Comparison of ENCODE assay signal across 18 cellular contexts in genomic region chr1:92791487-92792058, GRCh38. TPM values are rescaled to one million over a fixed set of nuclear protein-coding genes. Genes with fewer than 3 reads are reported as not detected.
DNase-seq lines count a peak whose midpoint lies in the region; ATAC-seq and TF ChIP-seq lines count a peak whose summit lies in the region.
"Had no signal": no experiment of that assay in that cellular context is flagged by ENCODE, and none has a peak within 500 bp of the region (broad histone marks: within the 10 kb centered on the region; RNA-seq: fewer than 3 reads in every experiment).

No MANE protein-coding gene starts in this region.

- POLR2A ChIA-PET in RWPE1 (lab: Yijun Ruan, JAX; ENCODE audit: low non-redundant PET): no interaction called here

- no peak for DNase-seq in heart left ventricle
- no peak for DNase-seq in cardiac septum (ENCODE audit: low spot score)
- peak; percentile 72 for DNase-seq in NCI-H510A treated with DMSO at 0.1 percent for 48 hours (lab: John Stamatoyannopoulos, UW)
- no peak for DNase-seq in endodermal cell
- no peak for DNase-seq in C1 segment of cervical spinal cord (lab: John Stamatoyannopoulos, UW)
- no peak for DNase-seq in RWPE1 (ENCODE audit: low spot score)
- DNase-seq in activated CD4-positive, alpha-beta T cell treated with anti-CD3 and anti-CD28 coated beads, Interleukin-2, amount 50 U/mL, for 48 hours: no peak
- DNase-seq in breast epithelium (ENCODE audit: low spot score in 2 of 2): no peak
- DNase-seq: ACHN; activated CD4-positive, alpha-beta T cell treated with anti-CD3 and anti-CD28 coated beads for 4 hours; activated naive CD4-positive, alpha-beta T cell; anterior cingulate cortex; CD4-positive, alpha-beta T cell; mammary epithelial cell; NCI-H187; SIG-M5; uterus had no signal

- H3K36me3 ChIP-seq in heart left ventricle: no peaks in the 10 kb centered on the region
- no peaks in the 10 kb centered on the region for H3K36me3 ChIP-seq in endodermal cell (ENCODE audit: control insufficient read depth, insufficient read depth, low read length)
- no peaks in the 10 kb centered on the region for H3K36me3 ChIP-seq in breast epithelium
- H3K36me3 ChIP-seq: uterus had no signal

- CTCF ChIA-PET in RWPE1 (lab: Yijun Ruan, JAX): interaction anchor here (1.0 to 1.4 kb wide), 3 partner anchors 15 to 45 kb away, joined by 3 to 4 read pairs (median 3); no protein-coding TSS in a partner anchor

- TF ChIP-seq POLR2A in heart left ventricle (IDR thresholded peaks at IDR 0.05) (no peak), breast epithelium (IDR thresholded peaks at IDR 0.05) (no peak)

- H3K4me3 ChIP-seq in heart left ventricle (peak overlapping the region in 5 of 12 donors; percentile 16 to 41 (median 25)), endodermal cell (ENCODE audit: low read length) (peak overlapping the region; percentile 10), breast epithelium (no peak overlapping the region)
- H3K4me3 ChIP-seq: uterus had no signal

- peak in 2 of 4 donors; percentile 47 to 55 for ATAC-seq in heart left ventricle

- no peaks in the 10 kb centered on the region for H3K9me3 Mint-ChIP-seq in endodermal cell
- H3K9me3 Mint-ChIP-seq: CD4-positive, alpha-beta T cell; neural crest cell had no signal

- H3K4me3 Mint-ChIP-seq in endodermal cell: no peak overlapping the region
- H3K4me3 Mint-ChIP-seq: CD4-positive, alpha-beta T cell; neural crest cell had no signal

- H3K27ac ChIP-seq in heart left ventricle (peak overlapping the region in 8 of 12 donors; percentile 0 to 66 (median 31)), endodermal cell (ENCODE audit: low read depth, low read length) (no peak overlapping the region), RWPE1 (no peak overlapping the region), breast epithelium (no peak overlapping the region)
- H3K27ac ChIP-seq: uterus had no signal

- H3K36me3 Mint-ChIP-seq in endodermal cell (ENCODE audit: low read depth): no peaks in the 10 kb centered on the region

- no peaks in the 10 kb centered on the region for H3K27me3 ChIP-seq in heart left ventricle
- no peaks in the 10 kb centered on the region for H3K27me3 ChIP-seq in endodermal cell (ENCODE audit: control insufficient read depth, insufficient read depth, low read length, poor library complexity, severe bottlenecking)
- H3K27me3 ChIP-seq in breast epithelium: no peaks in the 10 kb centered on the region
- H3K27me3 ChIP-seq: uterus had no signal

- H3K4me1 ChIP-seq in heart left ventricle (peaks cover 0 to 18% (median 0%) of the 10 kb centered on the region in 12 donors), endodermal cell (ENCODE audit: control insufficient read depth, insufficient read depth, low read length) (no peaks in the 10 kb centered on the region), breast epithelium (no peaks in the 10 kb centered on the region)
- H3K4me1 ChIP-seq: uterus had no signal

- peak overlapping the region; percentile 4 for H3K9ac ChIP-seq in endodermal cell (ENCODE audit: extremely low read depth, low read length, poor library complexity, severe bottlenecking)

- peak overlapping the region; percentile 16 for H3K27ac Mint-ChIP-seq in endodermal cell
- H3K27ac Mint-ChIP-seq: CD4-positive, alpha-beta T cell had no signal

- peaks cover 25% of the 10 kb centered on the region for H3K4me1 Mint-ChIP-seq in endodermal cell

- WGBS in heart left ventricle, 4 donors: 48 to 58% (median 53%) methylated on average over 6 of the region's 6 CpGs
- whole genome bisulfite sequencing in endodermal cell (ENCODE audit: insufficient coverage in 1 of 2, insufficient read length in 1 of 2), 2 experiments: 58 to 70% methylated on average over 2 to 6 of the region's 6 CpGs

- TF ChIP-seq CTCF in heart left ventricle (IDR thresholded peaks at IDR 0.05) (no peak), endodermal cell (conservative IDR thresholded peaks at IDR 0.05) (no peak), RWPE1 (conservative IDR thresholded peaks at IDR 0.05; ENCODE audit: low read depth) (no peak), breast epithelium (IDR thresholded peaks at IDR 0.05) (no peak)

- H3K9me3 ChIP-seq in heart left ventricle: peaks cover 0 to 7% (median 0%) of the 10 kb centered on the region in 12 donors
- H3K9me3 ChIP-seq in endodermal cell (ENCODE audit: control insufficient read depth, low read length): no peaks in the 10 kb centered on the region
- H3K9me3 ChIP-seq in breast epithelium: no peaks in the 10 kb centered on the region
- H3K9me3 ChIP-seq: uterus had no signal

- intact Hi-C loops in heart left ventricle (cut with DNase I): loop anchor here in 1 of 10 donors (5.0 kb wide), 1 partner anchor 41 kb away; the partner anchor contains the start of gene RPL5
- intact Hi-C loops in cardiac septum (cut with DNase I): no loop called here
- intact Hi-C loops in breast epithelium (cut with DNase I; ENCODE audit: low total_unique reads): no loop called here

- H3K27me3 Mint-ChIP-seq in endodermal cell (ENCODE audit: insufficient read depth): peaks cover 4% of the 10 kb centered on the region

RNA-seq across cellular contexts. Expression of gene EVI5, which starts 6.7 kb away (rescaled TPM):
- total RNA-seq in heart left ventricle: 10 to 100 TPM; 16.7 to 34.6 (median 27.3) TPM
- polyA plus RNA-seq in heart left ventricle: 10 to 100 TPM in 1 of 2 donors, 1 to 10 TPM in 1; 3.5 to 14.3 TPM
- total RNA-seq in cardiac septum: 30.7 TPM
- total RNA-seq in endodermal cell: 10 to 100 TPM; 20.8 to 29.0 TPM
- polyA plus RNA-seq in endodermal cell (2013, experiment 1 of 2): 13.3 TPM
- polyA plus RNA-seq in endodermal cell (2013, experiment 2 of 2): 14.2 TPM
- 10 to 100 TPM; 28.0 to 38.7 (median 31.2) TPM for total RNA-seq in breast epithelium

RNA-seq across cellular contexts. Expression of gene RPL5, which starts 40.3 kb away (rescaled TPM):
- total RNA-seq in heart left ventricle: 100 to 1,000 TPM; 463 to 779 (median 580) TPM
- polyA plus RNA-seq in heart left ventricle: 1,000 to 10,000 TPM; 1,040 to 1,711 TPM
- total RNA-seq in cardiac septum: 455 TPM
- total RNA-seq in endodermal cell: 1,000 to 10,000 TPM in 1 of 2 donors, 100 to 1,000 TPM in 1; 963 to 1,201 TPM
- 2,547 TPM for polyA plus RNA-seq in endodermal cell (2013, experiment 1 of 2)
- 2,486 TPM for polyA plus RNA-seq in endodermal cell (2013, experiment 2 of 2)
- 1,000 to 10,000 TPM; 1,682 to 2,363 (median 2,105) TPM for total RNA-seq in breast epithelium

Comparison
In these comparisons a context has a peak if more than half of its experiments do, and no peak if none do; other contexts are left out.
1. H3K27ac ChIP-seq: peak in heart left ventricle (8 of 12); none in endodermal cell (single experiment), RWPE1 (single experiment) and breast epithelium (0 of 2).